13 cellular contexts compared by ENCODE assay signal in genomic region chr22:35972559-35972958, GRCh38. TPM values are rescaled to one million over a fixed set of nuclear protein-coding genes. Genes with fewer than 3 reads are reported as not detected.
A peak's percentile ranks its signal among the peaks of the same experiment; 100 is the strongest.
DNase-seq lines count a peak whose midpoint lies in the region; ATAC-seq and TF ChIP-seq lines count a peak whose summit lies in the region.
"Had no signal": no experiment of that assay in that cellular context is flagged by ENCODE, and none has a peak within 500 bp of the region (broad histone marks: within the 10 kb centered on the region; RNA-seq: fewer than 3 reads in every experiment).

No MANE protein-coding gene starts in this region.

- TF ChIP-seq CTCF in hepatocyte (IDR thresholded peaks at IDR 0.05; ENCODE audit: poor library complexity): no peak
- no peak for TF ChIP-seq CTCF in smooth muscle cell (IDR thresholded peaks at IDR 0.05; ENCODE audit: borderline replicate concordance, insufficient read depth, poor library complexity, severe bottlenecking)

- H3K79me2 ChIP-seq in hepatocyte (peaks cover 90% of the 10 kb centered on the region), smooth muscle cell (ENCODE audit: low read depth) (peaks cover 85% of the 10 kb centered on the region)

- H3F3A ChIP-seq in smooth muscle cell (ENCODE audit: low read depth): peaks cover 48% of the 10 kb centered on the region

- no peaks in the 10 kb centered on the region for H3K27me3 ChIP-seq in hepatocyte
- no peaks in the 10 kb centered on the region for H3K27me3 ChIP-seq in smooth muscle cell (ENCODE audit: low read depth)
- H3K27me3 ChIP-seq: BLaER1 had no signal

- no peaks in the 10 kb centered on the region for H3K9me3 ChIP-seq in SK-N-MC (ENCODE audit: low read depth, low read length)
- no peaks in the 10 kb centered on the region for H3K9me3 ChIP-seq in hepatocyte (ENCODE audit: low read depth)
- no peaks in the 10 kb centered on the region for H3K9me3 ChIP-seq in smooth muscle cell (replicated peaks; ENCODE audit: low read depth)
- H3K9me3 ChIP-seq: BLaER1 had no signal

- peaks cover 42% of the 10 kb centered on the region for H3K4me1 ChIP-seq in hepatocyte (ENCODE audit: insufficient read depth)
- peaks cover 50% of the 10 kb centered on the region for H3K4me1 ChIP-seq in smooth muscle cell (ENCODE audit: low read depth)

- H3K36me3 ChIP-seq in SK-N-MC (ENCODE audit: insufficient read depth, low read length) (no peaks in the 10 kb centered on the region), hepatocyte (replicated peaks; ENCODE audit: insufficient read depth, low read depth) (no peaks in the 10 kb centered on the region), smooth muscle cell (ENCODE audit: low read depth) (no peaks in the 10 kb centered on the region)
- H3K36me3 ChIP-seq: BLaER1 had no signal

- H3K9ac ChIP-seq in SK-N-MC (ENCODE audit: insufficient read length): peak overlapping the region; percentile 76
- H3K9ac ChIP-seq in smooth muscle cell (ENCODE audit: low read depth): no peak overlapping the region
- H3K9ac ChIP-seq: BLaER1 had no signal

- H3K4me3 ChIP-seq in SK-N-MC (peak overlapping the region; percentile 77), hepatocyte (no peak overlapping the region), smooth muscle cell (peak overlapping the region; percentile 5)
- H3K4me3 ChIP-seq: BLaER1 had no signal

- DNase-seq in EL (peak; percentile 40), SK-N-MC (ENCODE audit: low read depth, low spot score) (no peak), hepatocyte (ENCODE audit: low spot score) (no peak), smooth muscle cell (lab: John Stamatoyannopoulos, UW; ENCODE audit: unreplicated experiment) (no peak), NCI-H1092 treated with DMSO at 0.1 percent for 48 hours (lab: John Stamatoyannopoulos, UW) (no peak), SW480 (ENCODE audit: low spot score) (no peak), NCI-H526 (lab: John Stamatoyannopoulos, UW) (no peak)
- DNase-seq: GDM1, NCI-H1092, NCI-H526 treated with DMSO at 0.1 percent for 48 hours had no signal

- H3K27ac ChIP-seq in SK-N-MC (peak overlapping the region; percentile 100), hepatocyte (peak overlapping the region; percentile 95), smooth muscle cell (ENCODE audit: low read depth) (peak overlapping the region; percentile 68)
- H3K27ac ChIP-seq: BLaER1 had no signal

- H2AFZ ChIP-seq in hepatocyte (no peak overlapping the region), smooth muscle cell (ENCODE audit: low read depth) (no peak overlapping the region)

- H4K20me1 ChIP-seq in hepatocyte (ENCODE audit: insufficient read depth, poor library complexity, severe bottlenecking) (peaks cover 6% of the 10 kb centered on the region), smooth muscle cell (ENCODE audit: low read depth) (peaks cover 92% of the 10 kb centered on the region)
- H4K20me1 ChIP-seq: BLaER1 had no signal

- 40% methylated on average over 1 of the region's 1 CpG for WGBS in hepatocyte (ENCODE audit: low lambda C conversion rate, missing lambda C conversion rate)
- WGBS in smooth muscle cell (ENCODE audit: low lambda C conversion rate): 31% methylated on average over 1 of the region's 1 CpG

- peak overlapping the region; percentile 63 for H3K4me2 ChIP-seq in hepatocyte
- peak overlapping the region; percentile 80 for H3K4me2 ChIP-seq in smooth muscle cell

- H3K9me2 ChIP-seq in hepatocyte (replicated peaks; ENCODE audit: insufficient read depth): no peaks in the 10 kb centered on the region

- no peak for ATAC-seq in GM21360 (IDR thresholded peaks at IDR 0.05; ENCODE audit: unreplicated experiment)
- ATAC-seq: natural killer cell treated with Interleukin-12 subunit alpha and Interleukin-12 subunit beta and Interleukin-15 and Interleukin-18, amount 100 ng/mL, for 72 hours had no signal

RNA-seq across cellular contexts. Expression of gene RBFOX2, which starts 56.1 kb away (rescaled TPM):
- total RNA-seq in hepatocyte (94.7 and 133 TPM in 2 replicates), smooth muscle cell (144 and 168 TPM in 2 replicates)
- polyA plus RNA-seq in hepatocyte (76.7 and 84.2 TPM in 2 replicates), smooth muscle cell (128 and 151 TPM in 2 replicates)
